ENCODE assay signal across 8 cellular contexts in genomic region chr4:165215761-165216593, GRCh38. TPM values are rescaled to one million over a fixed set of nuclear protein-coding genes. Genes with fewer than 3 reads are reported as not detected.
DNase-seq lines count a peak whose midpoint lies in the region; ATAC-seq, FAIRE-seq and TF ChIP-seq lines count a peak whose summit lies in the region.
"Not testable (repeated sequence)": the region's sequence is repeated elsewhere in the genome, so short reads cannot be mapped to it uniquely, and the experiment has no call there.

No MANE protein-coding gene starts in this region.

- not testable (repeated sequence) for TF ChIP-seq POLR2A in GM12892 (IDR thresholded peaks at IDR 0.05; ENCODE audit: low read depth, low read length)

- not testable (repeated sequence) for H3K9me3 ChIP-seq in Loucy (ENCODE audit: insufficient read depth, low read depth, low read length)

- DNase-seq in GM12892 (ENCODE audit: insufficient read length); activated CD4-positive, alpha-beta T cell treated with anti-CD3 and anti-CD28 coated beads, Interleukin-2, amount 10 ng/mL, durations not matched to agents 7 days and 5 days; osteocyte (ENCODE audit: extremely low spot score, unreplicated experiment): not testable (repeated sequence)
- DNase-seq in MCF 10A (ENCODE audit: unreplicated experiment) = peak; percentile 38

- peaks cover 65% of the 10 kb centered on the region for H3K4me1 Mint-ChIP-seq in activated CD4-positive, alpha-beta T cell treated with anti-CD3 and anti-CD28 coated beads, Interleukin-2, amount 10 ng/mL, durations not matched to agents 7 days and 5 days
- H3K4me1 Mint-ChIP-seq in MCF 10A (ENCODE audit: insufficient read depth, unreplicated experiment) (peaks cover 49% of the 10 kb centered on the region), osteocyte (ENCODE audit: unreplicated experiment) (peaks cover 40% of the 10 kb centered on the region)

- H3F3A ChIP-seq in Loucy (ENCODE audit: low read depth) = not testable (repeated sequence)

- H3K79me2 ChIP-seq in Loucy (ENCODE audit: insufficient read depth, low read length) = peaks cover 50% of the 10 kb centered on the region

- not testable (repeated sequence) for H3K4me3 ChIP-seq in Loucy (ENCODE audit: low read length, poor library complexity, severe bottlenecking)

- CTCF ChIA-PET in activated CD4-positive, alpha-beta T cell treated with anti-CD3 and anti-CD28 coated beads, Interleukin-2, amount 10 ng/mL, durations not matched to agents 7 days and 5 days (lab: Charles Lee) = interaction anchor here (0.6 kb wide), 2 partner anchors 67 to 262 kb away, joined by 3 read pairs; no protein-coding TSS in a partner anchor
- CTCF ChIA-PET in MCF 10A (lab: Yijun Ruan, JAX) = not testable (repeated sequence)

- not testable (repeated sequence) for H3K9ac ChIP-seq in Loucy (ENCODE audit: low read depth, low read length, poor library complexity, severe bottlenecking)

- POLR2A ChIA-PET in activated CD4-positive, alpha-beta T cell treated with anti-CD3 and anti-CD28 coated beads, Interleukin-2, amount 10 ng/mL, durations not matched to agents 7 days and 5 days (lab: Charles Lee) = not testable (repeated sequence)
- POLR2A ChIA-PET in MCF 10A (lab: Yijun Ruan, JAX) = interaction anchor here (1.2 to 2.6 kb wide), 4 partner anchors 8 to 112 kb away, joined by 3 to 12 read pairs (median 4); partner anchors contain the start of gene MSMO1

- peak overlapping the region; percentile 31 for H3K4me2 ChIP-seq in Loucy (ENCODE audit: low read depth, low read length, poor library complexity, severe bottlenecking)

- H3K27me3 Mint-ChIP-seq in activated CD4-positive, alpha-beta T cell treated with anti-CD3 and anti-CD28 coated beads, Interleukin-2, amount 10 ng/mL, durations not matched to agents 7 days and 5 days; MCF 10A (ENCODE audit: insufficient read depth, unreplicated experiment); osteocyte (ENCODE audit: unreplicated experiment): not testable (repeated sequence)

- intact Hi-C loops in MCF 10A (cut with micrococcal nuclease) = not testable (repeated sequence)

- BruUV-seq in MCF 10A (replicated peaks; lab: Mats Ljungman, UMichigan) = not testable (repeated sequence)

- peak; percentile 76 for FAIRE-seq in GM12892 (lab: Jason Lieb, UNC)

- not testable (repeated sequence) for H3K9me2 ChIP-seq in Loucy (replicated peaks; ENCODE audit: low read depth, low read length)

- H2AFZ ChIP-seq in Loucy (ENCODE audit: low read length) = not testable (repeated sequence)

- H4K20me1 ChIP-seq in Loucy (ENCODE audit: insufficient read depth, low read length, poor library complexity, severe bottlenecking) = not testable (repeated sequence)

- H3K36me3 ChIP-seq in Loucy (ENCODE audit: insufficient read depth, low read length) = not testable (repeated sequence)

- not testable (repeated sequence) for H3K9me3 Mint-ChIP-seq in activated CD4-positive, alpha-beta T cell treated with anti-CD3 and anti-CD28 coated beads, Interleukin-2, amount 10 ng/mL, durations not matched to agents 7 days and 5 days; osteocyte (ENCODE audit: unreplicated experiment)
- H3K9me3 Mint-ChIP-seq in MCF 10A (ENCODE audit: unreplicated experiment) = peaks cover 12% of the 10 kb centered on the region

- not testable (repeated sequence) for H3K4me1 ChIP-seq in Loucy (ENCODE audit: insufficient read depth, low read length, poor library complexity, severe bottlenecking)

- H3K27ac Mint-ChIP-seq in activated CD4-positive, alpha-beta T cell treated with anti-CD3 and anti-CD28 coated beads, Interleukin-2, amount 10 ng/mL, durations not matched to agents 7 days and 5 days = peak overlapping the region; percentile 76
- H3K27ac Mint-ChIP-seq in MCF 10A (ENCODE audit: low read depth, unreplicated experiment) = peak overlapping the region; percentile 89
- peak overlapping the region; percentile 83 for H3K27ac Mint-ChIP-seq in osteocyte (ENCODE audit: unreplicated experiment)

- H3K4me3 Mint-ChIP-seq in activated CD4-positive, alpha-beta T cell treated with anti-CD3 and anti-CD28 coated beads, Interleukin-2, amount 10 ng/mL, durations not matched to agents 7 days and 5 days; MCF 10A (ENCODE audit: unreplicated experiment): not testable (repeated sequence)
- peak overlapping the region; percentile 4 for H3K4me3 Mint-ChIP-seq in osteocyte (ENCODE audit: unreplicated experiment)

- ATAC-seq in GM19351 (IDR thresholded peaks at IDR 0.05; ENCODE audit: unreplicated experiment) = peak; percentile 71
- peak; percentile 72 for ATAC-seq in GM21825 (IDR thresholded peaks at IDR 0.05; ENCODE audit: unreplicated experiment)
- peak; percentile 66 for ATAC-seq in HG03095 (IDR thresholded peaks at IDR 0.05; ENCODE audit: unreplicated experiment)

- peaks cover 26% of the 10 kb centered on the region for H3K36me3 Mint-ChIP-seq in activated CD4-positive, alpha-beta T cell treated with anti-CD3 and anti-CD28 coated beads, Interleukin-2, amount 10 ng/mL, durations not matched to agents 7 days and 5 days (ENCODE audit: low read depth)
- peaks cover 12% of the 10 kb centered on the region for H3K36me3 Mint-ChIP-seq in MCF 10A (ENCODE audit: insufficient read depth, unreplicated experiment)
- not testable (repeated sequence) for H3K36me3 Mint-ChIP-seq in osteocyte (ENCODE audit: unreplicated experiment)

- TF ChIP-seq CTCF in Loucy (conservative IDR thresholded peaks at IDR 0.05; ENCODE audit: low read length); MCF 10A (IDR thresholded peaks at IDR 0.05; ENCODE audit: unreplicated experiment); osteocyte (IDR thresholded peaks at IDR 0.05): not testable (repeated sequence)

- not testable (repeated sequence) for H3K27me3 ChIP-seq in Loucy (ENCODE audit: insufficient read depth, low read length, poor library complexity, severe bottlenecking)

RNA-seq across cellular contexts. Expression of gene KLHL2, which starts 8.6 kb away (rescaled TPM):
- 19.3 TPM for polyA plus RNA-seq in GM12892 (2012; ENCODE audit: missing spikeins)
- total RNA-seq in activated CD4-positive, alpha-beta T cell treated with anti-CD3 and anti-CD28 coated beads, Interleukin-2, amount 10 ng/mL, durations not matched to agents 7 days and 5 days = 10 to 100 TPM; 27.3 to 30.1 TPM
- total RNA-seq in MCF 10A (2022) (37.1 and 40.0 TPM in 2 replicates), osteocyte (19.1 and 20.5 TPM in 2 replicates)
